In genomic region chr15:72661081-72661480, GRCh38 we compare ENCODE assay signal across 6 cellular contexts. TPM values are rescaled to one million over a fixed set of nuclear protein-coding genes. Genes with fewer than 3 reads are reported as not detected.
"Had no signal": no experiment of that assay in that cellular context is flagged by ENCODE, and none has a peak within 500 bp of the region (broad histone marks: within the 10 kb centered on the region; RNA-seq: fewer than 3 reads in every experiment).

No MANE protein-coding gene starts in this region.

RNA-seq across cellular contexts. Expression of gene GOLGA6B, which starts 6.6 kb away (rescaled TPM):
- total RNA-seq: GM23248, GM23338, H1, H4, HFFc6 had no signal
- polyA plus RNA-seq: GM23248 had no signal

RNA-seq across cellular contexts. Expression of gene HIGD2B, which starts 24.9 kb away (rescaled TPM):
- total RNA-seq: GM23248, GM23338, H1, H4, H9, HFFc6 had no signal
- polyA plus RNA-seq: GM23248, GM23338, H1 had no signal
